19 cellular contexts compared by ENCODE assay signal in the genomic region with DNA sequence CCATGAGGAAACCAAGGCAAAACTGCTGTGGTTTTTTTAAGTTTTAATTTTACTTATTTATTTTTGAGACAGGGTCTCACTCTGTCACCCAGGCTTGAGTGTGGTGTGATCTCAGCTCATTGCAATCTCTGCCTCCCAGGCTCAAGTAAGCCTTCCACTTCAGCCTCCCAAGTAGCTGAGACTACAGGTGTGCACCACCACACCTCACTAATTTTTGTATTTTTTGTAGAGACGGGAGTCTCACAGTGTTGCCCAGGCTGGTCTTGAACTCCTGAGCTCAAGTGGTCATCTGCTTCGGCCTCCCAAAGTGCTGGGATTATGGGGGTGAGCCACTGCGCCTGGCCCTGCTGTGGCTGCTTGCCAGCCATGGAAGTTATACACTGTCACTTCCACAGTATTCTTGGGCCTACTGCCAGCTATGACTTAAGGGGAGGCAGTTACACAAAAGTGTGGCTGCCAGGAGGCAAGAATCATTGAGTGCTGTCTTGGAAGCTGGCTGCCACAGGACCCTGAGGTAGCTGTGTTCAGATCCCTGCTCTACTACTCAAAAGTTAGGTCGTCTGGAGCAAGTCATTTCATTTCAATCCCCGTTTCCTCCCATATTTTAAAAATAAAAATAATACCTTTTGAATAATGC. TPM values are rescaled to one million over a fixed set of nuclear protein-coding genes. Genes with fewer than 3 reads are reported as not detected.
DNase-seq lines count a peak whose midpoint lies in the region; ATAC-seq and TF ChIP-seq lines count a peak whose summit lies in the region.
"Had no signal": no experiment of that assay in that cellular context is flagged by ENCODE, and none has a peak within 500 bp of the region (broad histone marks: within the 10 kb centered on the region; RNA-seq: fewer than 3 reads in every experiment).

No MANE protein-coding gene starts in this region.

- H3K4me1 ChIP-seq in SJCRH30: peaks cover 28% of the 10 kb centered on the region

- DNase-seq in H4 (ENCODE audit: low spot score): peak; percentile 48
- DNase-seq in SJCRH30: peak; percentile 31 to 40
- peak; percentile 24 for DNase-seq in fibroblast of gingiva (ENCODE audit: low read depth)
- DNase-seq in skeletal muscle cell (ENCODE audit: low read depth): peak; percentile 52
- DNase-seq in GM10248 (ENCODE audit: extremely low spot score): no peak
- no peak for DNase-seq in stimulated activated CD8-positive, alpha-beta memory T cell treated with anti-CD3 and anti-CD28 coated beads, Interleukin-4, amount 100 ng/mL, for 48 hours
- DNase-seq: activated naive CD4-positive, alpha-beta T cell; central memory CD4-positive, alpha-beta T cell; endodermal cell; left ventricle myocardium superior; naive thymus-derived CD4-positive, alpha-beta T cell; NCI-H1436 treated with DMSO at 0.1 percent for 48 hours; NCI-H510A; T-cell had no signal

- H3K9me3 ChIP-seq in SJCRH30 (replicated peaks): no peaks in the 10 kb centered on the region
- H3K9me3 ChIP-seq: heart right ventricle had no signal

- no peak overlapping the region for H3K27ac ChIP-seq in SJCRH30
- H3K27ac ChIP-seq: heart right ventricle, KMS-11 had no signal

- POLR2A ChIA-PET in GM10248 (lab: Yijun Ruan, JAX): no interaction called here

- no peak for ATAC-seq in GM21717 (IDR thresholded peaks at IDR 0.05; ENCODE audit: unreplicated experiment)
- ATAC-seq: activated CD4-positive, CD25-positive, alpha-beta regulatory T cell treated with anti-CD3 and anti-CD28 coated beads, Interleukin-2, amount 50 U/mL, for 24 hours; left ventricle myocardium superior; naive thymus-derived CD4-positive, alpha-beta T cell; T-cell had no signal

- no peak overlapping the region for H3K4me3 ChIP-seq in SJCRH30
- H3K4me3 ChIP-seq in skeletal muscle cell (ENCODE audit: low read depth, low read length): no peak overlapping the region
- H3K4me3 ChIP-seq: heart right ventricle had no signal

- no peak for TF ChIP-seq CTCF in GM10248 (IDR thresholded peaks at IDR 0.05; ENCODE audit: control extremely low read depth, extremely low read depth, low read depth, missing control alignments)

- no peaks in the 10 kb centered on the region for H3K27me3 ChIP-seq in SJCRH30
- H3K27me3 ChIP-seq: heart right ventricle had no signal

- H3K36me3 ChIP-seq in SJCRH30: no peaks in the 10 kb centered on the region

- CTCF ChIA-PET in GM10248 (lab: Yijun Ruan, JAX): interaction anchor here (1.1 kb wide), 1 partner anchor 22 kb away, joined by 3 read pairs; no protein-coding TSS in a partner anchor

RNA-seq across cellular contexts. Expression of gene FARP1, which starts 12.7 kb away (rescaled TPM):
- 6.3 and 12.8 TPM in 2 replicates for total RNA-seq in H4 (2014; rRNA removed; shearing (Covaris generic))
- total RNA-seq in SJCRH30 (2014; rRNA removed; shearing (Covaris generic)): 31.2 and 32.5 TPM in 2 replicates

RNA-seq across cellular contexts. Expression of gene RNF113B, which starts 21.5 kb away (rescaled TPM):
- not detected in 2 replicates for total RNA-seq in H4 (2014; rRNA removed; shearing (Covaris generic))
- total RNA-seq in SJCRH30 (2014; rRNA removed; shearing (Covaris generic)): not detected in 2 replicates
- total RNA-seq: endodermal cell; heart right ventricle; left ventricle myocardium superior; naive thymus-derived CD4-positive, alpha-beta T cell; T-cell; temporal lobe had no signal

Comparison
In these comparisons a context has a peak if more than half of its experiments do, and no peak if none do; other contexts are left out.
1. DNase-seq: peak in H4 (single experiment), SJCRH30 (2 of 2), fibroblast of gingiva (single experiment) and skeletal muscle cell (single experiment); none in GM10248 (single experiment) and stimulated activated CD8-positive, alpha-beta memory T cell treated with anti-CD3 and anti-CD28 coated beads, Interleukin-4, amount 100 ng/mL, for 48 hours (single experiment).